ENCODE assay signal across 27 cellular contexts in genomic region chr5:103151156-103151555, GRCh38.
"Had no signal": no experiment of that assay in that cellular context is flagged by ENCODE, and none has a peak within 500 bp of the region (broad histone marks: within the 10 kb centered on the region; RNA-seq: fewer than 3 reads in every experiment).

No MANE protein-coding gene starts in this region.

- H3K9me3 ChIP-seq: colonic mucosa, esophagus squamous epithelium, gastrocnemius medialis, heart right ventricle, left lung, lower lobe of right lung, mucosa of descending colon had no signal

- H3K4me1 ChIP-seq: colonic mucosa, esophagus squamous epithelium, gastrocnemius medialis, heart right ventricle, left lung, lower lobe of right lung had no signal

- H3K27me3 ChIP-seq: colonic mucosa, esophagus squamous epithelium, gastrocnemius medialis, heart right ventricle, left lung had no signal

- H3K4me3 Mint-ChIP-seq: dendritic cell treated with granulocyte-macrophage colony-stimulating factor and Interleukin-4, amounts not matched to agents 40 ng/mL and 50 ng/mL, for 4 days; effector memory CD8-positive, alpha-beta T cell; endodermal cell; mesothelial cell of epicardium; naive B cell had no signal

- DNase-seq: colonic mucosa; cortex of kidney; effector CD8-positive, alpha-beta T cell; effector memory CD8-positive, alpha-beta T cell; endodermal cell; erythroblast; esophagus squamous epithelium; foreskin fibroblast; foreskin melanocyte; gastrocnemius medialis; glutamatergic neuron; head of caudate nucleus; heart right ventricle; hippocampal formation; left cardiac atrium; left lung; left ventricle myocardium superior; lower lobe of right lung; mesenchymal stem cell; mucosa of descending colon; naive B cell had no signal

- H3K4me3 ChIP-seq: colonic mucosa, esophagus squamous epithelium, gastrocnemius medialis, heart right ventricle, left lung, lower lobe of right lung, mucosa of descending colon had no signal

- FAIRE-seq: endometrium, keratinocyte had no signal

- H3K9me3 Mint-ChIP-seq: dendritic cell treated with granulocyte-macrophage colony-stimulating factor and Interleukin-4, amounts not matched to agents 40 ng/mL and 50 ng/mL, for 4 days; effector memory CD8-positive, alpha-beta T cell; endodermal cell; mesothelial cell of epicardium; naive B cell had no signal

- H3K27ac ChIP-seq: colonic mucosa, epithelial cell of prostate, esophagus squamous epithelium, gastrocnemius medialis, heart right ventricle, left lung, lower lobe of right lung had no signal

- ATAC-seq: effector memory CD8-positive, alpha-beta T cell; esophagus mucosa; gastrocnemius medialis; heart right ventricle; left cardiac atrium; left lung; left ventricle myocardium superior; lower lobe of right lung; mucosa of descending colon had no signal

- H3K4me1 Mint-ChIP-seq: endodermal cell, mesothelial cell of epicardium, naive B cell had no signal

- H3K36me3 ChIP-seq: colonic mucosa had no signal

- H3K27me3 Mint-ChIP-seq: dendritic cell treated with granulocyte-macrophage colony-stimulating factor and Interleukin-4, amounts not matched to agents 40 ng/mL and 50 ng/mL, for 4 days; effector memory CD8-positive, alpha-beta T cell; naive B cell had no signal

- H3K27ac Mint-ChIP-seq: dendritic cell treated with granulocyte-macrophage colony-stimulating factor and Interleukin-4, amounts not matched to agents 40 ng/mL and 50 ng/mL, for 4 days; effector memory CD8-positive, alpha-beta T cell; endodermal cell; mesothelial cell of epicardium; naive B cell had no signal
